Comparison of ENCODE assay signal across 9 cellular contexts in the genomic region with DNA sequence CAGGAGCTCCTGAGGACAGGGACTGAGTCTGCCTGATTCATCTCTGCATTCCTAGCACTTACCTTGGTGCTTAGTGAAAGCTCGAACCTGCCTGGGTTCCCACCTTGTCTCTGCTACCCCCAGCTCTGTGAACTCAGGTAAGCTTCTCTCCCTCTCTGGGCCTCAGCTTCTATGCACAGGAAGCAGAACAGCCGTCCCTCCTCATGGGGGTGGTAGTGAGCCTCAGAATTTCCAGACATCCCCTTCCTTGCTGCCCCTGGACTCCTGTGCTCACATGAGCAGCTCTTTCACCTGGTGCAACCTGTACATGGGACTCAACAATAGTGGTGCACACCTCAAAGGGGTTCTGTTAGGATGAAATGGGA. TPM values are rescaled to one million over a fixed set of nuclear protein-coding genes. Genes with fewer than 3 reads are reported as not detected.
DNase-seq lines count a peak whose midpoint lies in the region; ATAC-seq and TF ChIP-seq lines count a peak whose summit lies in the region.
"Had no signal": no experiment of that assay in that cellular context is flagged by ENCODE, and none has a peak within 500 bp of the region (broad histone marks: within the 10 kb centered on the region; RNA-seq: fewer than 3 reads in every experiment).

No MANE protein-coding gene starts in this region.

- no TSS peak for BruUV-seq in Caco-2 (replicated peaks; lab: Mats Ljungman, UMichigan)

- H3K27me3 Mint-ChIP-seq in progenitor cell of endocrine pancreas = no peaks in the 10 kb centered on the region
- H3K27me3 Mint-ChIP-seq in Caco-2 (ENCODE audit: insufficient read depth, unreplicated experiment) = no peaks in the 10 kb centered on the region

- CTCF ChIA-PET in Caco-2 (lab: Charles Lee) = interaction anchor here (0.7 to 1.1 kb wide), 2 partner anchors 78 to 82 kb away, joined by 3 to 4 read pairs; no protein-coding TSS in a partner anchor

- no peak overlapping the region for H2AFZ ChIP-seq in OCI-LY1 (ENCODE audit: low read length)

- TF ChIP-seq CTCF in OCI-LY1 (IDR thresholded peaks at IDR 0.05; ENCODE audit: low read length) = peak; percentile 25; the same call in 1 of the 2 replicates
- peak; percentile 51 for TF ChIP-seq CTCF in foreskin keratinocyte (conservative IDR thresholded peaks at IDR 0.05)
- TF ChIP-seq CTCF in progenitor cell of endocrine pancreas (IDR thresholded peaks at IDR 0.05; ENCODE audit: unreplicated experiment) = peak; percentile 18
- peak in 1 of 2 experiments; percentile 23 for TF ChIP-seq CTCF in Caco-2 (IDR thresholded peaks at IDR 0.05; ENCODE audit: insufficient read depth in 1 of 2, low read depth in 1 of 2, low read length in 1 of 2, severe bottlenecking in 1 of 2, unreplicated experiment in 1 of 2)

- H3K79me2 ChIP-seq in OCI-LY1 (ENCODE audit: insufficient read depth, low read length) = no peaks in the 10 kb centered on the region

- H3K4me1 Mint-ChIP-seq in progenitor cell of endocrine pancreas (ENCODE audit: low read depth) (peaks cover 12% of the 10 kb centered on the region), Caco-2 (ENCODE audit: low read depth, unreplicated experiment) (peaks cover 9% of the 10 kb centered on the region)

- H3K27ac ChIP-seq in OCI-LY1 (ENCODE audit: low read depth, low read length, poor library complexity, severe bottlenecking) (no peak overlapping the region), foreskin keratinocyte (no peak overlapping the region)

- no peaks in the 10 kb centered on the region for H3K36me3 Mint-ChIP-seq in progenitor cell of endocrine pancreas (ENCODE audit: insufficient read depth)
- peaks cover 5% of the 10 kb centered on the region for H3K36me3 Mint-ChIP-seq in Caco-2 (ENCODE audit: insufficient read depth, unreplicated experiment)

- H3K9me2 ChIP-seq in OCI-LY1 (ENCODE audit: low read depth, low read length) = no peaks in the 10 kb centered on the region

- intact Hi-C loops in Caco-2 (cut with micrococcal nuclease; ENCODE audit: unreplicated experiment) = no loop called here

- H3F3A ChIP-seq in OCI-LY1 (ENCODE audit: insufficient read depth, low read length) = no peaks in the 10 kb centered on the region

- ATAC-seq in foreskin keratinocyte (no peak), GM19351 (IDR thresholded peaks at IDR 0.05; ENCODE audit: unreplicated experiment) (no peak), HG02588 (IDR thresholded peaks at IDR 0.05; ENCODE audit: unreplicated experiment) (no peak)

- H3K4me3 Mint-ChIP-seq in progenitor cell of endocrine pancreas (ENCODE audit: low read depth) (no peak overlapping the region), Caco-2 (ENCODE audit: unreplicated experiment) (no peak overlapping the region)

- H3K27me3 ChIP-seq in OCI-LY1 (ENCODE audit: insufficient read depth, low read length) (no peaks in the 10 kb centered on the region), foreskin keratinocyte (no peaks in the 10 kb centered on the region), Caco-2 (replicated peaks; ENCODE audit: control insufficient read depth, insufficient read depth, low read length) (no peaks in the 10 kb centered on the region)

- H3K4me2 ChIP-seq in OCI-LY1 (ENCODE audit: low read length) = no peak overlapping the region

- H3K9me3 ChIP-seq in OCI-LY1 (ENCODE audit: low read length) = no peaks in the 10 kb centered on the region
- no peaks in the 10 kb centered on the region for H3K9me3 ChIP-seq in Caco-2
- H3K9me3 ChIP-seq: mucosa of descending colon had no signal

- no peaks in the 10 kb centered on the region for H3K9me3 Mint-ChIP-seq in progenitor cell of endocrine pancreas (ENCODE audit: low read depth)
- H3K9me3 Mint-ChIP-seq in Caco-2 (ENCODE audit: unreplicated experiment) = no peaks in the 10 kb centered on the region

- peaks cover 49% of the 10 kb centered on the region for H3K4me1 ChIP-seq in OCI-LY1 (ENCODE audit: insufficient read depth, low read length, severe bottlenecking)
- peaks cover 17% of the 10 kb centered on the region for H3K4me1 ChIP-seq in foreskin keratinocyte
- peaks cover 11% of the 10 kb centered on the region for H3K4me1 ChIP-seq in Caco-2

- H3K27ac Mint-ChIP-seq in progenitor cell of endocrine pancreas (no peak overlapping the region), Caco-2 (ENCODE audit: unreplicated experiment) (no peak overlapping the region)

- H3K36me3 ChIP-seq in OCI-LY1 (ENCODE audit: insufficient read depth, low read length) = no peaks in the 10 kb centered on the region
- no peaks in the 10 kb centered on the region for H3K36me3 ChIP-seq in Caco-2 (ENCODE audit: control insufficient read depth, insufficient read depth, low read length)

- no peak overlapping the region for H3K4me3 ChIP-seq in OCI-LY1 (ENCODE audit: low read depth, low read length, poor library complexity, severe bottlenecking)
- H3K4me3 ChIP-seq in Caco-2 (ENCODE audit: low read depth, low read length) = no peak overlapping the region
- H3K4me3 ChIP-seq: mucosa of descending colon had no signal

- DNase-seq in ELF-1 (ENCODE audit: low read depth, low spot score) (peak; percentile 74), foreskin keratinocyte (no peak), progenitor cell of endocrine pancreas (ENCODE audit: low spot score, unreplicated experiment) (no peak), Caco-2 (no peak)
- no peak for DNase-seq in stimulated activated CD4-positive, alpha-beta T cell treated with anti-CD3 and anti-CD28 coated beads, Interleukin-4, amount 100 ng/mL, for 1 hour
- DNase-seq: mucosa of descending colon had no signal

- no peak overlapping the region for H3K9ac ChIP-seq in OCI-LY1 (ENCODE audit: low read length)

- POLR2A ChIA-PET in Caco-2 (lab: Charles Lee) = no interaction called here

- no peaks in the 10 kb centered on the region for H4K20me1 ChIP-seq in OCI-LY1 (ENCODE audit: insufficient read depth, low read length)

RNA-seq across cellular contexts. Expression of a gene that starts 50.8 kb away (rescaled TPM):
- total RNA-seq in foreskin keratinocyte (not detected in 2 replicates), progenitor cell of endocrine pancreas (0.69 and 0.86 TPM in 2 replicates), Caco-2 (2022) (0.63 and 0.66 TPM in 2 replicates)
- polyA plus RNA-seq in foreskin keratinocyte = not detected in 2 replicates
